27 cellular contexts compared by ENCODE assay signal in the genomic region with DNA sequence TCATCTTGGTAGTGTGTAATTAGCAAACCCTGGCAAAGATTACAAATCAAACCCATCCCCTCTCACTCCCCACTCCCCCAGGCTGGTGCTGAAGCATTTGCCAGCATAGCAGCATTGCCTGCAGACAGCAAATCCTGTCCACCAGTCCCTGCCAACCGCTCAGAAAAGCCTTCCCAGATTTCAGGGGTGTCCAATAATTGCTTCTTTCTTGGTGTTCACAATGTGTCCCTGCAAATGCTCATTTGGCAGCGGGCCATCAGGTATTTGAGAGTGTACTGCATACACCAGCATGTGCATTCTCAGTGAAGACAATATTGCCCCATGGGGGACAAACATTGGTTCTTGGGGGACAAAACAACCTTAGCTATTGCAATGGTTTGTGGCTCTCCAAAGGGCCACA.
"Had no signal": no experiment of that assay in that cellular context is flagged by ENCODE, and none has a peak within 500 bp of the region (broad histone marks: within the 10 kb centered on the region; RNA-seq: fewer than 3 reads in every experiment).

No MANE protein-coding gene starts in this region.

- ATAC-seq: activated CD4-positive, CD25-positive, alpha-beta regulatory T cell treated with anti-CD3 and anti-CD28 coated beads, Interleukin-2, amount 50 U/mL, for 24 hours; gastrocnemius medialis; left lung; mucosa of descending colon; natural killer cell treated with Interleukin-12 subunit alpha and Interleukin-12 subunit beta and Interleukin-15 and Interleukin-18, amount 100 ng/mL, for 72 hours; stimulated activated naive B cell treated with anti-CD40 and anti-IgM and Interleukin-4, amounts not matched to agents 10 μg/mL and 1 μg/mL and 100 μg/mL, for 72 hours had no signal

- H3K4me1 Mint-ChIP-seq: activated naive CD4-positive, alpha-beta T cell treated with anti-CD3 and anti-CD28 coated beads, Interleukin-2, amount 10 ng/mL, durations not matched to agents 7 days and 5 days; activated naive CD8-positive, alpha-beta T cell treated with anti-CD3 and anti-CD28 coated beads, Interleukin-2, amount 10 ng/mL, durations not matched to agents 7 days and 5 days had no signal

- H3K36me3 Mint-ChIP-seq: activated naive CD4-positive, alpha-beta T cell treated with anti-CD3 and anti-CD28 coated beads, Interleukin-2, amount 10 ng/mL, durations not matched to agents 7 days and 5 days; activated naive CD8-positive, alpha-beta T cell treated with anti-CD3 and anti-CD28 coated beads, Interleukin-2, amount 10 ng/mL, durations not matched to agents 7 days and 5 days; natural killer cell treated with Interleukin-12 subunit alpha and Interleukin-12 subunit beta and Interleukin-15 and Interleukin-18, amount 100 ng/mL, for 72 hours; stimulated activated naive B cell treated with anti-CD40 and anti-IgM and Interleukin-4, amounts not matched to agents 10 μg/mL and 1 μg/mL and 100 μg/mL, for 72 hours had no signal

- H3K9me3 Mint-ChIP-seq: activated naive CD4-positive, alpha-beta T cell treated with anti-CD3 and anti-CD28 coated beads, Interleukin-2, amount 10 ng/mL, durations not matched to agents 7 days and 5 days; activated naive CD8-positive, alpha-beta T cell treated with anti-CD3 and anti-CD28 coated beads, Interleukin-2, amount 10 ng/mL, durations not matched to agents 7 days and 5 days; activated T-cell treated with anti-CD3 and anti-CD28 coated beads, Interleukin-2, amount 50 U/mL, for 24 hours; natural killer cell treated with Interleukin-12 subunit alpha and Interleukin-12 subunit beta and Interleukin-15 and Interleukin-18, amount 100 ng/mL, for 72 hours had no signal

- DNase-seq: activated CD4-positive, alpha-beta T cell treated with anti-CD3 and anti-CD28 coated beads for 48 hours; activated CD4-positive, alpha-beta T cell treated with anti-CD3 and anti-CD28 coated beads, Interleukin-2, amount 50 U/mL, for 48 hours; activated CD8-positive, alpha-beta memory T cell treated with anti-CD3 and anti-CD28 coated beads, Interleukin-2, amount 50 U/mL, for 48 hours; activated gamma-delta T cell; activated naive CD4-positive, alpha-beta T cell treated with anti-CD3 and anti-CD28 coated beads, Interleukin-2, amount 10 ng/mL, durations not matched to agents 7 days and 5 days; activated naive CD8-positive, alpha-beta T cell treated with anti-CD3 and anti-CD28 coated beads, Interleukin-2, amount 10 ng/mL, durations not matched to agents 7 days and 5 days; activated T-cell treated with anti-CD3 and anti-CD28 coated beads, Interleukin-2, amount 50 U/mL, for 24 hours; amniotic stem cell; central memory CD4-positive, alpha-beta T cell; colonic mucosa; effector memory CD4-positive, alpha-beta T cell; erythroblast; gastrocnemius medialis; glutamatergic neuron; left lung; mesendoderm; mucosa of descending colon; stimulated activated CD4-positive, alpha-beta T cell treated with anti-CD3 and anti-CD28 coated beads, Interleukin-15, amount 100 ng/mL, for 24 hours; stimulated activated CD4-positive, alpha-beta T cell treated with anti-CD3 and anti-CD28 coated beads, Interleukin-2, amount 100 ng/mL, for 24 hours; stimulated activated naive B cell treated with anti-CD40 and anti-IgM and Interleukin-4, amounts not matched to agents 10 μg/mL and 1 μg/mL and 100 μg/mL, for 72 hours; stomach; T-helper 9 cell; thyroid gland; upper lobe of left lung; WERI-Rb-1 had no signal

- H3K27me3 Mint-ChIP-seq: activated naive CD4-positive, alpha-beta T cell treated with anti-CD3 and anti-CD28 coated beads, Interleukin-2, amount 10 ng/mL, durations not matched to agents 7 days and 5 days; activated T-cell treated with anti-CD3 and anti-CD28 coated beads, Interleukin-2, amount 50 U/mL, for 24 hours; natural killer cell treated with Interleukin-12 subunit alpha and Interleukin-12 subunit beta and Interleukin-15 and Interleukin-18, amount 100 ng/mL, for 72 hours had no signal

- H3K4me3 Mint-ChIP-seq: activated naive CD4-positive, alpha-beta T cell treated with anti-CD3 and anti-CD28 coated beads, Interleukin-2, amount 10 ng/mL, durations not matched to agents 7 days and 5 days; activated naive CD8-positive, alpha-beta T cell treated with anti-CD3 and anti-CD28 coated beads, Interleukin-2, amount 10 ng/mL, durations not matched to agents 7 days and 5 days; activated T-cell treated with anti-CD3 and anti-CD28 coated beads, Interleukin-2, amount 50 U/mL, for 24 hours; natural killer cell treated with Interleukin-12 subunit alpha and Interleukin-12 subunit beta and Interleukin-15 and Interleukin-18, amount 100 ng/mL, for 72 hours; stimulated activated naive B cell treated with anti-CD40 and anti-IgM and Interleukin-4, amounts not matched to agents 10 μg/mL and 1 μg/mL and 100 μg/mL, for 72 hours had no signal

- H3K27ac Mint-ChIP-seq: activated naive CD4-positive, alpha-beta T cell treated with anti-CD3 and anti-CD28 coated beads, Interleukin-2, amount 10 ng/mL, durations not matched to agents 7 days and 5 days; activated naive CD8-positive, alpha-beta T cell treated with anti-CD3 and anti-CD28 coated beads, Interleukin-2, amount 10 ng/mL, durations not matched to agents 7 days and 5 days; activated T-cell treated with anti-CD3 and anti-CD28 coated beads, Interleukin-2, amount 50 U/mL, for 24 hours; natural killer cell treated with Interleukin-12 subunit alpha and Interleukin-12 subunit beta and Interleukin-15 and Interleukin-18, amount 100 ng/mL, for 72 hours; stimulated activated naive B cell treated with anti-CD40 and anti-IgM and Interleukin-4, amounts not matched to agents 10 μg/mL and 1 μg/mL and 100 μg/mL, for 72 hours had no signal
